ENCODE assay signal across 8 cellular contexts in genomic region chr19:18281082-18282020, GRCh38. TPM values are rescaled to one million over a fixed set of nuclear protein-coding genes. Genes with fewer than 3 reads are reported as not detected.
DNase-seq lines count a peak whose midpoint lies in the region; ATAC-seq, FAIRE-seq and TF ChIP-seq lines count a peak whose summit lies in the region.

Gene JUND, minus strand, starts transcription at chr19:18281622. Its CDS starts 138 bp downstream, at chr19:18281484.

- ATAC-seq in GM18907 (IDR thresholded peaks at IDR 0.05; ENCODE audit: unreplicated experiment) (peak; percentile 66), HG03139 (IDR thresholded peaks at IDR 0.05; ENCODE audit: unreplicated experiment) (peak; percentile 51), WTC11 (peak; percentile 63)

- no peaks in the 10 kb centered on the region for H3K9me3 Mint-ChIP-seq in WTC11

- DNase-seq in AG08396 (ENCODE audit: low spot score) (peak; percentile 99), NCI-H2227 (lab: John Stamatoyannopoulos, UW; ENCODE audit: unreplicated experiment) (peak; percentile 97), WTC11 (ENCODE audit: low spot score) (peak; percentile 94), bronchial epithelial cell (ENCODE audit: low read depth) (peak; percentile 88), iPS-NIHi7 (ENCODE audit: extremely low spot score) (peak; percentile 91), smooth muscle cell (lab: John Stamatoyannopoulos, UW; ENCODE audit: unreplicated experiment) (peak; percentile 100)

- H3K27me3 ChIP-seq in bronchial epithelial cell (ENCODE audit: control insufficient read depth, insufficient read depth, low read length) = no peaks in the 10 kb centered on the region
- no peaks in the 10 kb centered on the region for H3K27me3 ChIP-seq in smooth muscle cell (ENCODE audit: low read depth)

- peaks cover 4% of the 10 kb centered on the region for H3K27me3 Mint-ChIP-seq in WTC11 (ENCODE audit: low read depth)

- FAIRE-seq in bronchial epithelial cell (lab: Jason Lieb, UNC) = no peak

- TF ChIP-seq CTCF in WTC11 (IDR thresholded peaks at IDR 0.05) = no peak
- TF ChIP-seq CTCF in bronchial epithelial cell (IDR thresholded peaks at IDR 0.05; ENCODE audit: insufficient read depth, low read length, severe bottlenecking) = no peak
- no peak for TF ChIP-seq CTCF in smooth muscle cell (IDR thresholded peaks at IDR 0.05; ENCODE audit: borderline replicate concordance, insufficient read depth, poor library complexity, severe bottlenecking)

- H4K20me1 ChIP-seq in smooth muscle cell (ENCODE audit: low read depth) = peaks cover 47% of the 10 kb centered on the region

- peaks cover 15% of the 10 kb centered on the region for H3K4me1 ChIP-seq in smooth muscle cell (ENCODE audit: low read depth)

- peaks cover 31% of the 10 kb centered on the region for H3K4me1 Mint-ChIP-seq in WTC11

- H3K27ac ChIP-seq in smooth muscle cell (ENCODE audit: low read depth) = peak within 1 kb of the TSS; percentile 97

- peaks cover 29% of the 10 kb centered on the region for H3F3A ChIP-seq in smooth muscle cell (ENCODE audit: low read depth)

- peak within 1 kb of the TSS; percentile 96 for H3K4me3 Mint-ChIP-seq in WTC11

- H3K9me3 ChIP-seq in smooth muscle cell (replicated peaks; ENCODE audit: low read depth) = no peaks in the 10 kb centered on the region

- POLR2A ChIA-PET in WTC11 (lab: Charles Lee) = interaction anchor here (0.5 to 5.1 kb wide), 38 partner anchors 11 to 1104 kb away, joined by 3 to 200 read pairs (median 6); partner anchors contain the start of genes GDF15, LRRC25, LSM4 and MPV17L2

- peaks cover 9% of the 10 kb centered on the region for H3K36me3 ChIP-seq in bronchial epithelial cell (ENCODE audit: control insufficient read depth, insufficient read depth, low read length)
- no peaks in the 10 kb centered on the region for H3K36me3 ChIP-seq in smooth muscle cell (ENCODE audit: low read depth)

- no peak within 1 kb of the TSS for H2AFZ ChIP-seq in smooth muscle cell (ENCODE audit: low read depth)

- peak within 1 kb of the TSS; percentile 100 for H3K9ac ChIP-seq in smooth muscle cell (ENCODE audit: low read depth)

- CTCF ChIA-PET in WTC11 (lab: Charles Lee) = interaction anchor here (0.6 to 6.8 kb wide), 25 partner anchors 8 to 168 kb away, joined by 3 to 240 read pairs (median 5); partner anchors contain the start of genes LSM4, MPV17L2, PGPEP1 and RAB3A

- H3K79me2 ChIP-seq in smooth muscle cell (ENCODE audit: low read depth) = peaks cover 40% of the 10 kb centered on the region

- WGBS in smooth muscle cell (ENCODE audit: low lambda C conversion rate) = under 1% methylated on average over 96 of the region's 138 CpGs

- H3K36me3 Mint-ChIP-seq in WTC11 = peaks cover 12% of the 10 kb centered on the region

- peak within 1 kb of the TSS; percentile 89 for H3K4me2 ChIP-seq in smooth muscle cell

- H3K27ac Mint-ChIP-seq in WTC11 = peak within 1 kb of the TSS; percentile 98

- H3K4me3 ChIP-seq in bronchial epithelial cell (ENCODE audit: low read depth, low read length) = peak within 1 kb of the TSS; percentile 100
- H3K4me3 ChIP-seq in smooth muscle cell = peak within 1 kb of the TSS; percentile 96

TF ChIP-seq in WTC11, 78 proteins besides CTCF, POLR2A, EP300 and RAD21 (continues in another document):
- TF ChIP-seq MAX (CRISPR knock-in tag; IDR thresholded peaks at IDR 0.05) (no peak; the same call in 1 of the 2 replicates), ELF4 (CRISPR knock-in tag; IDR thresholded peaks at IDR 0.05; ENCODE audit: low read depth) (0 out of 2 replicates have a peak, but pooled peaks have one; percentile 29), ZNF281 (CRISPR knock-in tag; IDR thresholded peaks at IDR 0.05) (no peak), CBFB (CRISPR knock-in tag; IDR thresholded peaks at IDR 0.05; ENCODE audit: low read depth) (peak; percentile 90; the same call in 1 of the 2 replicates), RORB (CRISPR knock-in tag; IDR thresholded peaks at IDR 0.05) (peak; percentile 90), NFYB (CRISPR knock-in tag; conservative IDR thresholded peaks at IDR 0.05; ENCODE audit: low read depth) (peak; percentile 84), SP1 (CRISPR knock-in tag; conservative IDR thresholded peaks at IDR 0.05) (peak; percentile 95), NR3C1 (CRISPR knock-in tag; conservative IDR thresholded peaks at IDR 0.05; ENCODE audit: low read depth) (peak; percentile 91; the same call in 1 of the 2 replicates), ZBTB21 (CRISPR knock-in tag; IDR thresholded peaks at IDR 0.05; ENCODE audit: borderline replicate concordance) (0 out of 2 replicates have a peak, but pooled peaks have one; percentile 56), ZNF671 (CRISPR knock-in tag; IDR thresholded peaks at IDR 0.05) (peak; percentile 94), SOX15 (CRISPR knock-in tag; IDR thresholded peaks at IDR 0.05) (peak; percentile 85), FOXK1 (CRISPR knock-in tag; IDR thresholded peaks at IDR 0.05) (peak; percentile 93), CREB1 (CRISPR knock-in tag; IDR thresholded peaks at IDR 0.05) (no peak), GTF2I (CRISPR knock-in tag; conservative IDR thresholded peaks at IDR 0.05) (no peak), OVOL2 (CRISPR knock-in tag; IDR thresholded peaks at IDR 0.05; ENCODE audit: borderline replicate concordance) (0 out of 2 replicates have a peak, but pooled peaks have one; percentile 50)
- TF ChIP-seq, protein P1, sequence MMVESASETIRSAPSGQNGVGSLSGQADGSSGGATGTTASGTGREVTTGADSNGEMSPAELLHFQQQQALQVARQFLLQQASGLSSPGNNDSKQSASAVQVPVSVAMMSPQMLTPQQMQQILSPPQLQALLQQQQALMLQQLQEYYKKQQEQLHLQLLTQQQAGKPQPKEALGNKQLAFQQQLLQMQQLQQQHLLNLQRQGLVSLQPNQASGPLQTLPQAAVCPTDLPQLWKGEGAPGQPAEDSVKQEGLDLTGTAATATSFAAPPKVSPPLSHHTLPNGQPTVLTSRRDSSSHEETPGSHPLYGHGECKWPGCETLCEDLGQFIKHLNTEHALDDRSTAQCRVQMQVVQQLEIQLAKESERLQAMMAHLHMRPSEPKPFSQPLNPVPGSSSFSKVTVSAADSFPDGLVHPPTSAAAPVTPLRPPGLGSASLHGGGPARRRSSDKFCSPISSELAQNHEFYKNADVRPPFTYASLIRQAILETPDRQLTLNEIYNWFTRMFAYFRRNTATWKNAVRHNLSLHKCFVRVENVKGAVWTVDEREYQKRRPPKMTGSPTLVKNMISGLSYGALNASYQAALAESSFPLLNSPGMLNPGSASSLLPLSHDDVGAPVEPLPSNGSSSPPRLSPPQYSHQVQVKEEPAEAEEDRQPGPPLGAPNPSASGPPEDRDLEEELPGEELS (CRISPR knock-in tag; IDR thresholded peaks at IDR 0.05) = no peak
- TF ChIP-seq, protein P2, sequence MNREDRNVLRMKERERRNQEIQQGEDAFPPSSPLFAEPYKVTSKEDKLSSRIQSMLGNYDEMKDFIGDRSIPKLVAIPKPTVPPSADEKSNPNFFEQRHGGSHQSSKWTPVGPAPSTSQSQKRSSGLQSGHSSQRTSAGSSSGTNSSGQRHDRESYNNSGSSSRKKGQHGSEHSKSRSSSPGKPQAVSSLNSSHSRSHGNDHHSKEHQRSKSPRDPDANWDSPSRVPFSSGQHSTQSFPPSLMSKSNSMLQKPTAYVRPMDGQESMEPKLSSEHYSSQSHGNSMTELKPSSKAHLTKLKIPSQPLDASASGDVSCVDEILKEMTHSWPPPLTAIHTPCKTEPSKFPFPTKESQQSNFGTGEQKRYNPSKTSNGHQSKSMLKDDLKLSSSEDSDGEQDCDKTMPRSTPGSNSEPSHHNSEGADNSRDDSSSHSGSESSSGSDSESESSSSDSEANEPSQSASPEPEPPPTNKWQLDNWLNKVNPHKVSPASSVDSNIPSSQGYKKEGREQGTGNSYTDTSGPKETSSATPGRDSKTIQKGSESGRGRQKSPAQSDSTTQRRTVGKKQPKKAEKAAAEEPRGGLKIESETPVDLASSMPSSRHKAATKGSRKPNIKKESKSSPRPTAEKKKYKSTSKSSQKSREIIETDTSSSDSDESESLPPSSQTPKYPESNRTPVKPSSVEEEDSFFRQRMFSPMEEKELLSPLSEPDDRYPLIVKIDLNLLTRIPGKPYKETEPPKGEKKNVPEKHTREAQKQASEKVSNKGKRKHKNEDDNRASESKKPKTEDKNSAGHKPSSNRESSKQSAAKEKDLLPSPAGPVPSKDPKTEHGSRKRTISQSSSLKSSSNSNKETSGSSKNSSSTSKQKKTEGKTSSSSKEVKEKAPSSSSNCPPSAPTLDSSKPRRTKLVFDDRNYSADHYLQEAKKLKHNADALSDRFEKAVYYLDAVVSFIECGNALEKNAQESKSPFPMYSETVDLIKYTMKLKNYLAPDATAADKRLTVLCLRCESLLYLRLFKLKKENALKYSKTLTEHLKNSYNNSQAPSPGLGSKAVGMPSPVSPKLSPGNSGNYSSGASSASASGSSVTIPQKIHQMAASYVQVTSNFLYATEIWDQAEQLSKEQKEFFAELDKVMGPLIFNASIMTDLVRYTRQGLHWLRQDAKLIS (CRISPR knock-in tag; IDR thresholded peaks at IDR 0.05; ENCODE audit: borderline replicate concordance) = no peak

RNA-seq across cellular contexts. Expression of gene JUND, which starts in this region (rescaled TPM):
- 121 to 137 TPM (median 133 TPM) in 3 replicates for total RNA-seq in WTC11 (2021)
- total RNA-seq in bronchial epithelial cell = 54.0 and 89.0 TPM in 2 replicates
- total RNA-seq in smooth muscle cell = 79.9 and 164 TPM in 2 replicates
- 464 and 497 TPM in 2 replicates for polyA plus RNA-seq in smooth muscle cell

Comparison
In these comparisons a context has a peak if more than half of its experiments do, and no peak if none do; other contexts are left out.
1. Peak in every context shown above with its lines: DNase-seq, ATAC-seq, H3K4me3 ChIP-seq and H3K27ac ChIP-seq.